Comparison of ENCODE assay signal across 9 cellular contexts in the genomic region with DNA sequence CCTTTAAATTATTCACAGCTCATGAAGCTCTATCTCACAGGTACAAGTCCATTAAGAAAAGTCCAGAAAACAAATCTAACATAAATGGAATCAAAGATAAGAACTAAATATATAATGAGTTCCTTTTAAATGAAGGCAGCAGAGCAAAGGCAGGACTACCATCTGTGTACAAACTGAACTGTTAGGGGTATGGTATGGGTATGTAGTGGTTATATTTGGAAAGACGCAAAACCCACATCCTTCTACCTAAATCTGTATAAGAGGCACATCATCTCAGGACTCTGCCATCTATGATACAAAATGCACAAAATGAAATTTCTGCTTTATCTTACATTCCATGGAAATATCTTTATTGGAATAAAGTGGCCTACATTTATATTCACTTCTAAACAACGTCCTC.
"Had no signal": no experiment of that assay in that cellular context is flagged by ENCODE, and none has a peak within 500 bp of the region (broad histone marks: within the 10 kb centered on the region; RNA-seq: fewer than 3 reads in every experiment).

No MANE protein-coding gene starts in this region.

- H3K4me3 ChIP-seq: GM23248, GM23338, HAP-1 had no signal

- H3K4me2 ChIP-seq: GM23338 had no signal

- ATAC-seq: GM23338, HCT116 had no signal

- H3K9ac ChIP-seq: GM23248 had no signal

- H3K4me3 Mint-ChIP-seq: GM23338, H9, HFFc6 had no signal

- H3K36me3 ChIP-seq: HAP-1 had no signal

- H3K27ac Mint-ChIP-seq: GM23338, H9, HFFc6 had no signal

- H3K9me3 ChIP-seq: HAP-1 had no signal

- H2AFZ ChIP-seq: GM23248, GM23338 had no signal

- DNase-seq: GM23248, GOT3, H7, H9, HCEC 1CT, HFFc6 had no signal

- H3K27ac ChIP-seq: GM23248 had no signal

- H3K9me3 Mint-ChIP-seq: GM23338, H9, HFFc6 had no signal

- H3K4me1 Mint-ChIP-seq: GM23338, H9 had no signal
